In the genomic region with DNA sequence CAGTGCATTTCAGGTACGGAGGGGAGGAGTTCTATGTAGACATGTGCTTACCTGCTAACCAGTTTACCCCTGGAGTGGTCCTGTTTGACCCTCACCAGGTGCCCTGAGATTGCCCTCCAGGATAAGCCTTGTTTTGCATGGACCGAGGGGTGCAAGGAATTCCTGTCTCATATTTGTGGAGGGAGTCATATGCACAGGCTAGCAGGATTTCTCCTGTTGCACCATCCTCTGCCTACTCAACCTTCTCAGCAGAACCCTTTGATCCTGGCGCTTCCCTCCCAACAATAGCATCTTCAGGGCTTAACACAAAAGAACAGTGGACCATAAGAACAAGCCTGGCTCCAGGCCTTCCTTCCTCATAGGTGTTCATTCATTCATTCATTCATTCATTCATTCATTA, we compare ENCODE assay signal across 38 cellular contexts. TPM values are rescaled to one million over a fixed set of nuclear protein-coding genes. Genes with fewer than 3 reads are reported as not detected.
"Had no signal": no experiment of that assay in that cellular context is flagged by ENCODE, and none has a peak within 500 bp of the region (broad histone marks: within the 10 kb centered on the region; RNA-seq: fewer than 3 reads in every experiment).

No MANE protein-coding gene starts in this region.

- H3K27ac ChIP-seq: adrenal gland, ascending aorta, breast epithelium, cardiac muscle cell, esophagus muscularis mucosa, foreskin keratinocyte, gastrocnemius medialis had no signal

- H3K36me3 Mint-ChIP-seq: activated CD4-positive, alpha-beta memory T cell treated with anti-CD3 and anti-CD28 coated beads for 36 hours; activated CD8-positive, alpha-beta memory T cell treated with anti-CD3 and anti-CD28 coated beads, Interleukin-2, amount 10 ng/mL, durations not matched to agents 7 days and 5 days; brain had no signal

- DNase-seq: activated CD4-positive, alpha-beta memory T cell treated with anti-CD3 and anti-CD28 coated beads for 36 hours; activated CD4-positive, alpha-beta T cell treated with anti-CD3 and anti-CD28 coated beads for 36 hours; activated CD4-positive, alpha-beta T cell treated with anti-CD3 and anti-CD28 coated beads, Interleukin-2, amount 10 ng/mL, durations not matched to agents 24 days and 14 days; activated CD4-positive, CD25-positive, alpha-beta regulatory T cell; activated CD4-positive, CD25-positive, alpha-beta regulatory T cell treated with anti-CD3 and anti-CD28 coated beads, Interleukin-2, amount 50 U/mL, for 72 hours; activated CD8-positive, alpha-beta memory T cell treated with anti-CD3 and anti-CD28 coated beads, Interleukin-2, amount 10 ng/mL, durations not matched to agents 7 days and 5 days; activated CD8-positive, alpha-beta memory T cell treated with anti-CD3 and anti-CD28 coated beads, Interleukin-2, amount 50 U/mL, for 4 hours; activated CD8-positive, alpha-beta T cell treated with anti-CD3 and anti-CD28 coated beads, Interleukin-2, amount 10 ng/mL, durations not matched to agents 7 days and 5 days; activated gamma-delta T cell treated with Interleukin-2 at 50 U/mL for 16 hours; activated naive CD4-positive, alpha-beta T cell treated with anti-CD3 and anti-CD28 coated beads, Interleukin-2, amount 50 U/mL, for 16 hours; activated naive CD4-positive, alpha-beta T cell treated with Interleukin-2 at 50 U/mL for 16 hours; activated naive CD8-positive, alpha-beta T cell treated with anti-CD3 and anti-CD28 coated beads for 36 hours; activated naive CD8-positive, alpha-beta T cell treated with anti-CD3 and anti-CD28 coated beads, Interleukin-2, amount 50 U/mL, for 24 hours; activated T-cell treated with anti-CD3 and anti-CD28 coated beads, Interleukin-2, amount 50 U/mL, for 1 hour; activated T-cell treated with anti-CD3 and anti-CD28 coated beads, Interleukin-2, amount 50 U/mL, for 48 hours; adrenal gland; cortex of kidney; dermis blood vessel endothelial cell; effector CD4-positive, alpha-beta T cell; effector memory CD8-positive, alpha-beta T cell; erythroblast; foreskin keratinocyte; gastrocnemius medialis; glutamatergic neuron; SW 1271; T-helper 1 cell; T-helper 17 cell; T1000 had no signal

- H3K27me3 ChIP-seq: adrenal gland, ascending aorta, breast epithelium, cardiac muscle cell, foreskin keratinocyte had no signal

- ATAC-seq: activated CD4-positive, alpha-beta T cell treated with anti-CD3 and anti-CD28 coated beads for 36 hours; activated CD8-positive, alpha-beta memory T cell treated with anti-CD3 and anti-CD28 coated beads, Interleukin-2, amount 10 ng/mL, durations not matched to agents 7 days and 5 days; activated CD8-positive, alpha-beta T cell treated with anti-CD3 and anti-CD28 coated beads, Interleukin-2, amount 10 ng/mL, durations not matched to agents 7 days and 5 days; activated naive CD8-positive, alpha-beta T cell treated with anti-CD3 and anti-CD28 coated beads, Interleukin-2, amount 50 U/mL, for 24 hours; effector memory CD8-positive, alpha-beta T cell; foreskin keratinocyte; gastrocnemius medialis; T-helper 17 cell had no signal

- H3K27ac Mint-ChIP-seq: activated CD4-positive, alpha-beta memory T cell treated with anti-CD3 and anti-CD28 coated beads for 36 hours; activated CD4-positive, alpha-beta T cell treated with anti-CD3 and anti-CD28 coated beads for 36 hours; activated CD4-positive, alpha-beta T cell treated with anti-CD3 and anti-CD28 coated beads, Interleukin-2, amount 10 ng/mL, durations not matched to agents 24 days and 14 days; activated CD8-positive, alpha-beta memory T cell treated with anti-CD3 and anti-CD28 coated beads, Interleukin-2, amount 10 ng/mL, durations not matched to agents 7 days and 5 days; activated CD8-positive, alpha-beta T cell treated with anti-CD3 and anti-CD28 coated beads, Interleukin-2, amount 10 ng/mL, durations not matched to agents 7 days and 5 days; activated naive CD8-positive, alpha-beta T cell treated with anti-CD3 and anti-CD28 coated beads for 36 hours; activated naive CD8-positive, alpha-beta T cell treated with anti-CD3 and anti-CD28 coated beads, Interleukin-2, amount 50 U/mL, for 24 hours; activated T-helper 1 cell treated with anti-CD3 and anti-CD28 coated beads, Interleukin-12 subunit alpha, Interleukin-12 subunit beta, Interleukin-2, Interleukin-4 antibody, amounts not matched to agents 30 ng/mL and 10 ng/mL and 1 ng/mL, durations not matched to agents 14 hours and 24 hours and 36 hours; activated T-helper 2 cell treated with anti-CD3 and anti-CD28 coated beads, Interferon-gamma antibody, Interleukin-2, Interleukin-4, amounts not matched to agents 10 μg/mL and 5 μg/mL and 100 μg/mL, durations not matched to agents 14 hours and 24 hours and 36 hours; brain; effector memory CD8-positive, alpha-beta T cell; T-helper 17 cell; T-helper 2 cell treated with Interferon-gamma antibody and Interleukin-4, amounts not matched to agents 5 μg/mL and 100 μg/mL, for 36 hours had no signal

- H3K9me3 ChIP-seq: adrenal gland, ascending aorta, breast epithelium, esophagus muscularis mucosa, gastrocnemius medialis had no signal

- H3K4me1 ChIP-seq: adrenal gland, ascending aorta, breast epithelium, esophagus muscularis mucosa, foreskin keratinocyte, gastrocnemius medialis had no signal

- H3K9me3 Mint-ChIP-seq: activated CD4-positive, alpha-beta memory T cell treated with anti-CD3 and anti-CD28 coated beads for 36 hours; activated CD4-positive, alpha-beta T cell treated with anti-CD3 and anti-CD28 coated beads, Interleukin-2, amount 10 ng/mL, durations not matched to agents 24 days and 14 days; activated naive CD8-positive, alpha-beta T cell treated with anti-CD3 and anti-CD28 coated beads for 36 hours; activated naive CD8-positive, alpha-beta T cell treated with anti-CD3 and anti-CD28 coated beads, Interleukin-2, amount 50 U/mL, for 24 hours; activated T-helper 1 cell treated with anti-CD3 and anti-CD28 coated beads, Interleukin-12 subunit alpha, Interleukin-12 subunit beta, Interleukin-2, Interleukin-4 antibody, amounts not matched to agents 30 ng/mL and 10 ng/mL and 1 ng/mL, durations not matched to agents 14 hours and 24 hours and 36 hours; activated T-helper 2 cell treated with anti-CD3 and anti-CD28 coated beads, Interferon-gamma antibody, Interleukin-2, Interleukin-4, amounts not matched to agents 10 μg/mL and 5 μg/mL and 100 μg/mL, durations not matched to agents 14 hours and 24 hours and 36 hours; brain; central memory CD8-positive, alpha-beta T cell; effector memory CD8-positive, alpha-beta T cell; T-helper 2 cell treated with Interferon-gamma antibody and Interleukin-4, amounts not matched to agents 5 μg/mL and 100 μg/mL, for 36 hours had no signal

- H3K4me3 ChIP-seq: adrenal gland, ascending aorta, breast epithelium, cardiac muscle cell, esophagus muscularis mucosa, gastrocnemius medialis had no signal

- H3K36me3 ChIP-seq: adrenal gland, ascending aorta, breast epithelium, cardiac muscle cell, esophagus muscularis mucosa, gastrocnemius medialis had no signal

RNA-seq across cellular contexts. Expression of gene TRPV6, which starts 7.2 kb away (rescaled TPM):
- total RNA-seq: activated CD4-positive, alpha-beta memory T cell treated with anti-CD3 and anti-CD28 coated beads for 36 hours; activated CD4-positive, alpha-beta T cell treated with anti-CD3 and anti-CD28 coated beads for 36 hours; activated CD4-positive, alpha-beta T cell treated with anti-CD3 and anti-CD28 coated beads, Interleukin-2, amount 10 ng/mL, durations not matched to agents 24 days and 14 days; activated CD8-positive, alpha-beta memory T cell treated with anti-CD3 and anti-CD28 coated beads for 36 hours; activated CD8-positive, alpha-beta memory T cell treated with anti-CD3 and anti-CD28 coated beads, Interleukin-2, amount 10 ng/mL, durations not matched to agents 7 days and 5 days; activated CD8-positive, alpha-beta T cell treated with anti-CD3 and anti-CD28 coated beads, Interleukin-2, amount 10 ng/mL, durations not matched to agents 7 days and 5 days; activated naive CD8-positive, alpha-beta T cell treated with anti-CD3 and anti-CD28 coated beads for 36 hours; activated T-helper 1 cell treated with anti-CD3 and anti-CD28 coated beads, Interleukin-12 subunit alpha, Interleukin-12 subunit beta, Interleukin-2, Interleukin-4 antibody, amounts not matched to agents 30 ng/mL and 10 ng/mL and 1 ng/mL, durations not matched to agents 14 hours and 24 hours and 36 hours; activated T-helper 2 cell treated with anti-CD3 and anti-CD28 coated beads, Interferon-gamma antibody, Interleukin-2, Interleukin-4, amounts not matched to agents 10 μg/mL and 5 μg/mL and 100 μg/mL, durations not matched to agents 14 hours and 24 hours and 36 hours; ascending aorta; dermis blood vessel endothelial cell; esophagus muscularis mucosa; gastrocnemius medialis; T-helper 17 cell had no signal
- polyA plus RNA-seq: cardiac muscle cell had no signal

RNA-seq across cellular contexts. Expression of gene TRPV5, which starts 55.2 kb away (rescaled TPM):
- total RNA-seq: activated CD4-positive, alpha-beta memory T cell treated with anti-CD3 and anti-CD28 coated beads for 36 hours; activated CD4-positive, alpha-beta T cell treated with anti-CD3 and anti-CD28 coated beads for 36 hours; activated CD4-positive, alpha-beta T cell treated with anti-CD3 and anti-CD28 coated beads, Interleukin-2, amount 10 ng/mL, durations not matched to agents 24 days and 14 days; activated CD8-positive, alpha-beta memory T cell treated with anti-CD3 and anti-CD28 coated beads for 36 hours; activated CD8-positive, alpha-beta memory T cell treated with anti-CD3 and anti-CD28 coated beads, Interleukin-2, amount 10 ng/mL, durations not matched to agents 7 days and 5 days; activated CD8-positive, alpha-beta T cell treated with anti-CD3 and anti-CD28 coated beads, Interleukin-2, amount 10 ng/mL, durations not matched to agents 7 days and 5 days; activated naive CD8-positive, alpha-beta T cell treated with anti-CD3 and anti-CD28 coated beads for 36 hours; activated T-helper 1 cell treated with anti-CD3 and anti-CD28 coated beads, Interleukin-12 subunit alpha, Interleukin-12 subunit beta, Interleukin-2, Interleukin-4 antibody, amounts not matched to agents 30 ng/mL and 10 ng/mL and 1 ng/mL, durations not matched to agents 14 hours and 24 hours and 36 hours; activated T-helper 2 cell treated with anti-CD3 and anti-CD28 coated beads, Interferon-gamma antibody, Interleukin-2, Interleukin-4, amounts not matched to agents 10 μg/mL and 5 μg/mL and 100 μg/mL, durations not matched to agents 14 hours and 24 hours and 36 hours; adrenal gland; ascending aorta; cardiac muscle cell; dermis blood vessel endothelial cell; foreskin keratinocyte; gastrocnemius medialis; T-helper 17 cell had no signal
- polyA plus RNA-seq: adrenal gland, cardiac muscle cell, foreskin keratinocyte had no signal
